In genomic region chr14:94906577-94906976, GRCh38 we compare ENCODE assay signal across 21 cellular contexts.
"Had no signal": no experiment of that assay in that cellular context is flagged by ENCODE, and none has a peak within 500 bp of the region (broad histone marks: within the 10 kb centered on the region; RNA-seq: fewer than 3 reads in every experiment).

No MANE protein-coding gene starts in this region.

- H3K9ac ChIP-seq: KMS-11 had no signal

- H3K4me3 ChIP-seq: K562, SJCRH30 had no signal

- H3K4me2 ChIP-seq: KMS-11 had no signal

- H3K36me3 ChIP-seq: SJCRH30 had no signal

- H3K27ac Mint-ChIP-seq: IgD-negative memory B cell had no signal

- H3K9me3 ChIP-seq: SJCRH30 had no signal

- H3K4me1 Mint-ChIP-seq: IgD-negative memory B cell had no signal

- H3K27me3 ChIP-seq: SJCRH30 had no signal

- H3K36me3 Mint-ChIP-seq: IgD-negative memory B cell had no signal

- H3K4me3 Mint-ChIP-seq: IgD-negative memory B cell had no signal

- DNase-seq: Kasumi-1, MM.1S, NCI-H1092 treated with DMSO at 0.1 percent for 48 hours, NCI-H1436, NCI-H187, NCI-H2029, NCI-H2081 treated with DMSO at 0.1 percent for 48 hours, NCI-H2171, NCI-H226, NCI-H446, NCI-H510A, NCI-H524 treated with DMSO at 0.1 percent for 48 hours, NCI-H69, NCI-H774, RPMI8226, SHP77 treated with DMSO at 0.1 percent for 48 hours, SJCRH30 had no signal

- H3K27ac ChIP-seq: HL-60, KMS-11, SJCRH30 had no signal

- ATAC-seq: K562 had no signal
